ENCODE assay signal across 10 cellular contexts in genomic region chr11:67665537-67666302, GRCh38. TPM values are rescaled to one million over a fixed set of nuclear protein-coding genes. Genes with fewer than 3 reads are reported as not detected.
DNase-seq lines count a peak whose midpoint lies in the region; TF ChIP-seq lines count a peak whose summit lies in the region.
"Had no signal": no experiment of that assay in that cellular context is flagged by ENCODE, and none has a peak within 500 bp of the region (broad histone marks: within the 10 kb centered on the region; RNA-seq: fewer than 3 reads in every experiment).

No MANE protein-coding gene starts in this region.

- TF ChIP-seq CTCF in LNCAP (IDR thresholded peaks at IDR 0.05) = peak; percentile 40; the same call in 1 of the 2 replicates
- TF ChIP-seq CTCF in epithelial cell of esophagus (IDR thresholded peaks at IDR 0.05; ENCODE audit: insufficient read depth, low read depth, low read length, missing control alignments) = peak; percentile 31

- in situ Hi-C loops in G401 (cut with HindIII; ENCODE audit: low sequenced_read_pairs) = no loop called here

- DNase-seq in ELR (ENCODE audit: low read depth) = peak; percentile 29
- DNase-seq in epithelial cell of esophagus (ENCODE audit: low read depth) = peak; percentile 14
- peak; percentile 77 for DNase-seq in posterior vena cava (ENCODE audit: low spot score)
- DNase-seq in RKO (ENCODE audit: low spot score) = no peak
- DNase-seq in substantia nigra (lab: John Stamatoyannopoulos, UW) = no peak
- DNase-seq in G401 (ENCODE audit: low spot score) = no peak
- DNase-seq: NCI-H2029 treated with DMSO at 0.1 percent for 48 hours; stimulated activated CD4-positive, alpha-beta T cell treated with anti-CD3 and anti-CD28 coated beads, Interleukin-4, amount 100 ng/mL, for 24 hours had no signal

- intact Hi-C loops in posterior vena cava (cut with DNase I) = no loop called here

- no peak overlapping the region for H3K27ac ChIP-seq in substantia nigra (ENCODE audit: low read depth, low read length, poor library complexity, severe bottlenecking)
- H3K27ac ChIP-seq: SJSA1 had no signal

- no peak overlapping the region for H3K4me3 ChIP-seq in epithelial cell of esophagus (ENCODE audit: low read length)
- H3K4me3 ChIP-seq: SJSA1 had no signal

RNA-seq across cellular contexts. Expression of gene ALDH3B2, which starts 8.7 kb away (rescaled TPM):
- total RNA-seq in posterior vena cava = not detected
- not detected in 2 replicates for total RNA-seq in G401 (2014; rRNA removed; shearing (Covaris generic))
- total RNA-seq: SJSA1 had no signal

RNA-seq across cellular contexts. Expression of gene ACY3, which starts 15.2 kb away (rescaled TPM):
- total RNA-seq in posterior vena cava = not detected
- not detected in 2 replicates for total RNA-seq in G401 (2014; rRNA removed; shearing (Covaris generic))
- total RNA-seq: SJSA1 had no signal

RNA-seq across cellular contexts. Expression of gene TBX10, which starts 26.2 kb away (rescaled TPM):
- total RNA-seq in posterior vena cava = not detected
- not detected in 2 replicates for total RNA-seq in G401 (2014; rRNA removed; shearing (Covaris generic))
- total RNA-seq: SJSA1 had no signal

RNA-seq across cellular contexts. Expression of gene NUDT8, which starts 36.0 kb away (rescaled TPM):
- total RNA-seq in posterior vena cava = 1 to 10 TPM; 4.6 to 5.7 TPM
- total RNA-seq in G401 (2014; rRNA removed; shearing (Covaris generic)) = 12.1 and 12.6 TPM in 2 replicates

RNA-seq across cellular contexts. Expression of gene NDUFV1, which starts 59.0 kb away (rescaled TPM):
- 100 to 1,000 TPM; 112 to 116 TPM for total RNA-seq in posterior vena cava
- total RNA-seq in G401 (2014; rRNA removed; shearing (Covaris generic)) = 412 and 488 TPM in 2 replicates

Comparison
In these comparisons a context has a peak if more than half of its experiments do, and no peak if none do; other contexts are left out.
1. DNase-seq: peak in ELR (single experiment), epithelial cell of esophagus (single experiment) and posterior vena cava (single experiment); none in RKO (single experiment), substantia nigra (0 of 49) and G401 (single experiment).